16 cellular contexts compared by ENCODE assay signal in the genomic region with DNA sequence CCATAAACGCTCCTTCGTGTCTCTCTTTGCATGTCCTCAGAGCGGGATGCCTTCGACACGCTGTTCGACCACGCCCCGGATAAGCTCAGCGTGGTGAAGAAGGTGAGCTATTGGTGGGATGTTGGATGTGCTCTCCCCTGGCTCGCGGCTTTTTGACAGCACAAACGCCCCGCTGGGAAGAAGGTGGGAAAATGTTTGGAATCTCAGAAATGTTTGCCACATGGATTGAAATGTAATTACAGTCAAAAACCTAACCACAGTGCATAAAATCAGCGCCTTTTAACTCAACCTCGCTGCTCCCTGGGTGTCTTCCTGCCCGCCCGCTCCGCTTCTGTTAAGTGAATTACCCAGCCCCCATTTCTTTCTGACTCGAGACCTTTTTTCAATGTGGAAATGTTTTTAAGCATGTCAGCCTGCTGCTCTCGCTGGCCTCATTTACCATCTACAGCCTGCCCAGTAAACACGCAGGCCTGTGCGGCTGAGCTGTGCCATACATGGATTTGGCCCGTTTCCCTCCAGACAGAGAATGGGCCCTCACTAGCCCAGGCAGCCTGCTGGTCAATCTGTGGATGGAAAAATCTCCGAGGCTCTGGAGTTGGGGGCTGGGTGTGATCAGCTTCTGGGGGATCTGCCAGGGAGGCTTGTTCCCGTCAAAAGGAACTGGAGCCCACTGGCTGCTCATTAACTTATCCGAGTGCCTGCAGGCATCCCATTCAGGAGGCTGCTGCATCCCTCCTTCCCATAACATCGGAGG. TPM values are rescaled to one million over a fixed set of nuclear protein-coding genes. Genes with fewer than 3 reads are reported as not detected.
DNase-seq lines count a peak whose midpoint lies in the region; ATAC-seq and TF ChIP-seq lines count a peak whose summit lies in the region.
"Had no signal": no experiment of that assay in that cellular context is flagged by ENCODE, and none has a peak within 500 bp of the region (broad histone marks: within the 10 kb centered on the region; RNA-seq: fewer than 3 reads in every experiment).

No MANE protein-coding gene starts in this region.

- H3K9me3 Mint-ChIP-seq in type B pancreatic cell, result no peaks in the 10 kb centered on the region
- H3K9me3 Mint-ChIP-seq: activated naive CD4-positive, alpha-beta T cell treated with anti-CD3 and anti-CD28 coated beads for 36 hours had no signal

- H3K4me3 ChIP-seq in heart right ventricle (no peak overlapping the region), tibial nerve (no peak overlapping the region)

- 75 to 77% methylated on average over 27 of the region's 27 CpGs for WGBS in heart right ventricle, 2 donors
- 37 to 42% methylated on average over 27 of the region's 27 CpGs for WGBS in tibial nerve, 2 donors

- no peak for TF ChIP-seq POLR2A in tibial nerve (IDR thresholded peaks at IDR 0.05)

- H3K9me3 ChIP-seq in heart right ventricle (no peaks in the 10 kb centered on the region), tibial nerve (no peaks in the 10 kb centered on the region)

- H3K27ac ChIP-seq in heart right ventricle (no peak overlapping the region), tibial nerve (no peak overlapping the region)

- no peak for TF ChIP-seq CTCF in heart right ventricle (IDR thresholded peaks at IDR 0.05)
- TF ChIP-seq CTCF in type B pancreatic cell (conservative IDR thresholded peaks at IDR 0.05), result no peak
- no peak for TF ChIP-seq CTCF in tibial nerve (IDR thresholded peaks at IDR 0.05)

- peak overlapping the region; percentile 47 for H3K4me3 Mint-ChIP-seq in type B pancreatic cell
- H3K4me3 Mint-ChIP-seq: activated CD8-positive, alpha-beta T cell treated with anti-CD3 and anti-CD28 coated beads, Interleukin-2, amount 10 ng/mL, durations not matched to agents 7 days and 5 days; activated naive CD4-positive, alpha-beta T cell treated with anti-CD3 and anti-CD28 coated beads for 36 hours had no signal

- peak; percentile 14 for DNase-seq in Right ventricle myocardium inferior (ENCODE audit: missing footprints)
- no peak for DNase-seq in heart right ventricle
- peak; percentile 67 for DNase-seq in cerebellar cortex (ENCODE audit: low spot score)
- peak; percentile 15 for DNase-seq in kidney tubule cell (ENCODE audit: low spot score)
- DNase-seq in type B pancreatic cell (ENCODE audit: extremely low spot score, unreplicated experiment), result no peak
- DNase-seq in tibial nerve (ENCODE audit: low spot score in 2 of 2), result no peak
- DNase-seq in T-helper 9 cell, result no peak
- no peak for DNase-seq in ureter (ENCODE audit: low spot score)
- DNase-seq: 8988T; activated CD8-positive, alpha-beta T cell treated with anti-CD3 and anti-CD28 coated beads, Interleukin-2, amount 10 ng/mL, durations not matched to agents 7 days and 5 days; activated naive CD4-positive, alpha-beta T cell treated with anti-CD3 and anti-CD28 coated beads for 36 hours; DMS153; midbrain; NCI-H446 treated with DMSO at 0.1 percent for 48 hours had no signal

- H3K36me3 ChIP-seq in heart right ventricle (peaks cover 0 to 51% (median 9%) of the 10 kb centered on the region in 9 donors), tibial nerve (peaks cover 0 to 6% (median 0%) of the 10 kb centered on the region in 3 donors)

- no peak for ATAC-seq in Right ventricle myocardium inferior
- ATAC-seq in heart right ventricle, result no peak
- ATAC-seq: activated CD8-positive, alpha-beta T cell treated with anti-CD3 and anti-CD28 coated beads, Interleukin-2, amount 10 ng/mL, durations not matched to agents 7 days and 5 days; Panc1; sciatic nerve had no signal

- no peaks in the 10 kb centered on the region for H3K27me3 ChIP-seq in heart right ventricle
- H3K27me3 ChIP-seq in tibial nerve, result no peaks in the 10 kb centered on the region

- H3K27me3 Mint-ChIP-seq in type B pancreatic cell, result peaks cover 23% of the 10 kb centered on the region

- H3K36me3 Mint-ChIP-seq in type B pancreatic cell, result no peaks in the 10 kb centered on the region

- no peak for TF ChIP-seq EP300 in tibial nerve (IDR thresholded peaks at IDR 0.05)

- peaks cover 37% of the 10 kb centered on the region for H3K4me1 Mint-ChIP-seq in type B pancreatic cell (ENCODE audit: unreplicated experiment)

- peaks cover 0 to 22% (median 6%) of the 10 kb centered on the region in 9 donors for H3K4me1 ChIP-seq in heart right ventricle
- peaks cover 0 to 12% (median 0%) of the 10 kb centered on the region in 4 donors for H3K4me1 ChIP-seq in tibial nerve

- intact Hi-C loops in Right ventricle myocardium inferior (cut with DNase I) (no loop called here), heart right ventricle (cut with DNase I) (loop anchor here in 1 of 10 donors (10.0 kb wide), 1 partner anchor 187 kb away; no protein-coding TSS in a partner anchor)

- H3K27ac Mint-ChIP-seq in type B pancreatic cell, result peak overlapping the region; percentile 32
- H3K27ac Mint-ChIP-seq: activated CD8-positive, alpha-beta T cell treated with anti-CD3 and anti-CD28 coated beads, Interleukin-2, amount 10 ng/mL, durations not matched to agents 7 days and 5 days; activated naive CD4-positive, alpha-beta T cell treated with anti-CD3 and anti-CD28 coated beads for 36 hours had no signal

RNA-seq across cellular contexts. Expression of gene PARVG, which starts 32.7 kb away (rescaled TPM):
- 3.1 TPM for total RNA-seq in Right ventricle myocardium inferior
- total RNA-seq in heart right ventricle, result 10 to 100 TPM in 1 of 10 donors, 1 to 10 TPM in 8, under 1 TPM in 1; 0.90 to 16.2 (median 1.9) TPM
- 1 to 10 TPM; 3.2 to 5.4 TPM for polyA plus RNA-seq in heart right ventricle
- total RNA-seq in type B pancreatic cell (ENCODE audit: low replicate concordance), result 0.19 and 0.21 TPM in 2 replicates
- 100 to 1,000 TPM in 1 of 4 donors, 10 to 100 TPM in 3; 18.8 to 140 (median 34.9) TPM for total RNA-seq in tibial nerve
- 13.5 TPM for total RNA-seq in ureter

Comparison
In these comparisons a context has a peak if more than half of its experiments do, and no peak if none do; other contexts are left out.
1. DNase-seq: peak in Right ventricle myocardium inferior (single experiment), cerebellar cortex (single experiment) and kidney tubule cell (single experiment); none in heart right ventricle (0 of 2), type B pancreatic cell (single experiment), tibial nerve (0 of 2), T-helper 9 cell (single experiment) and ureter (single experiment).